In the genomic region with DNA sequence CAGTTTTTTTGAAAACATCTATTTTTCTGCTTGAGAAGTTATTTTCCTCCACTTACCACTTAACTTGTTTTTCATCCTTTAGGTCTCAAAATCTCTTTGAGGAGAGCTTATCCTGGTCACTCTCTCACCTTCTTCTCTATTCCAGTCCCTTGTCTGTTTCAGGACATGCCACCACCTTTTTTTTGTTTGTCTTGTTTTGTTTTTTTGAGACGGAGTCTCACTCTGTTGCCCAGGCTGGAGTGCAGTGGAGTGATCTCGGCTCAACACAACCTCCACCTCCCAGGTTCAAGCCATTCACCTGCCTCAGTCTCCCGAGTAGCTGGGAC, we compare ENCODE assay signal across 21 cellular contexts. TPM values are rescaled to one million over a fixed set of nuclear protein-coding genes. Genes with fewer than 3 reads are reported as not detected.
DNase-seq lines count a peak whose midpoint lies in the region; ATAC-seq, FAIRE-seq and TF ChIP-seq lines count a peak whose summit lies in the region.
"Had no signal": no experiment of that assay in that cellular context is flagged by ENCODE, and none has a peak within 500 bp of the region (broad histone marks: within the 10 kb centered on the region; RNA-seq: fewer than 3 reads in every experiment).

No MANE protein-coding gene starts in this region.

- BruUV-seq in IMR-90 (replicated peaks; lab: Mats Ljungman, UMichigan) = no TSS peak
- BruUV-seq in K562 (replicated peaks; lab: Mats Ljungman, UMichigan) = no TSS peak

- H4K8ac ChIP-seq in IMR-90 (ENCODE audit: low read depth in 2 of 2, low read length in 2 of 2) = peak overlapping the region; percentile 20 to 48; a peak in 2 of 4 replicates

- no CpG with 5 or more reads among the region's 3 CpGs for WGBS in IMR-90 (ENCODE audit: extremely low coverage in 2 of 2, insufficient read length in 1 of 2), 2 experiments
- WGBS in K562 (ENCODE audit: insufficient coverage, low coverage, missing lambda C conversion rate) = 46% methylated on average over 3 of the region's 3 CpGs

- H4K20me1 ChIP-seq in IMR-90 (ENCODE audit: insufficient read depth, low read length) = no peaks in the 10 kb centered on the region
- no peaks in the 10 kb centered on the region for H4K20me1 ChIP-seq in K562 (replicated peaks; ENCODE audit: control insufficient read depth, insufficient read depth, low read length)

- H3K4me1 ChIP-seq in IMR-90 (ENCODE audit: control insufficient read depth, insufficient read depth, low read length) = peaks cover 2% of the 10 kb centered on the region
- H3K4me1 ChIP-seq in K562 (replicated peaks in 1 of 2; ENCODE audit: control insufficient read depth in 2 of 2, insufficient read depth in 2 of 2, low read length in 2 of 2) = peaks cover 28 to 42% of the 10 kb centered on the region in 2 experiments
- H3K4me1 ChIP-seq in uterus = no peaks in the 10 kb centered on the region

- H3K23ac ChIP-seq in IMR-90 (ENCODE audit: low read depth, low read length) = peak overlapping the region; percentile 63; the same call in 1 of the 2 replicates

- peaks cover 3 to 31% of the 10 kb centered on the region in 2 experiments; a peak in 3 of 4 replicates for H3K79me1 ChIP-seq in IMR-90 (ENCODE audit: low read depth in 1 of 2, low read length in 2 of 2)

- FAIRE-seq in K562 (lab: Jason Lieb, UNC) = no peak
- FAIRE-seq: GM12878, urothelium cell line had no signal

- H2BK5ac ChIP-seq in IMR-90 (ENCODE audit: low read depth, low read length, poor library complexity, severe bottlenecking) = peak overlapping the region; percentile 95

- peak overlapping the region; percentile 33; the same call in 1 of the 2 replicates for H2AK5ac ChIP-seq in IMR-90 (ENCODE audit: low read depth, low read length)

- CTCF ChIA-PET in IMR-90 (lab: Yijun Ruan, JAX) = no interaction called here
- CTCF ChIA-PET in K562 (lab: Yijun Ruan, JAX; ENCODE audit: low intra/inter-chr PET ratio) = no interaction called here

- peak overlapping the region; percentile 96 for H3K27ac Mint-ChIP-seq in mesothelial cell of epicardium
- H3K27ac Mint-ChIP-seq: activated CD8-positive, alpha-beta memory T cell treated with anti-CD3 and anti-CD28 coated beads, Interleukin-2, amount 10 ng/mL, durations not matched to agents 7 days and 5 days; stimulated activated naive CD8-positive, alpha-beta T cell treated with anti-CD3 and anti-CD28 coated beads, Interleukin-15, Interleukin-2, amounts not matched to agents 100 ng/mL and 50 ng/mL, for 24 hours had no signal

- H3K4me3 Mint-ChIP-seq in mesothelial cell of epicardium = no peak overlapping the region
- H3K4me3 Mint-ChIP-seq: activated CD8-positive, alpha-beta memory T cell treated with anti-CD3 and anti-CD28 coated beads, Interleukin-2, amount 10 ng/mL, durations not matched to agents 7 days and 5 days; stimulated activated naive CD8-positive, alpha-beta T cell treated with anti-CD3 and anti-CD28 coated beads, Interleukin-15, Interleukin-2, amounts not matched to agents 100 ng/mL and 50 ng/mL, for 24 hours had no signal

- DNase-seq in IMR-90 (no peak), K562 (ENCODE audit: extremely low read depth in 1 of 4, low spot score in 3 of 4) (no peak), mesothelial cell of epicardium (ENCODE audit: low spot score in 2 of 2, unreplicated experiment in 2 of 2) (no peak), uterus (no peak), NCI-H345 (lab: John Stamatoyannopoulos, UW) (no peak)
- DNase-seq in activated CD8-positive, alpha-beta memory T cell treated with anti-CD3 and anti-CD28 coated beads, Interleukin-2, amount 50 U/mL, for 48 hours = no peak
- no peak for DNase-seq in activated CD8-positive, alpha-beta memory T cell treated with anti-CD3 and anti-CD28 coated beads, Interleukin-2, amount 50 U/mL, for 4 hours
- DNase-seq: activated CD4-positive, alpha-beta T cell treated with anti-CD3 and anti-CD28 coated beads for 1 hour; activated CD8-positive, alpha-beta memory T cell treated with anti-CD3 and anti-CD28 coated beads, Interleukin-2, amount 10 ng/mL, durations not matched to agents 7 days and 5 days; activated effector memory CD4-positive, alpha-beta T cell treated with Interleukin-2 at 50 U/mL for 16 hours; cerebellar nuclear complex; DMS 273 treated with DMSO at 0.1 percent for 48 hours; Kasumi-1; midbrain; NCI-H1105; NCI-H2107; NCI-H69 had no signal

- H4K91ac ChIP-seq in IMR-90 (ENCODE audit: insufficient read depth, low read depth, low read length) = peak overlapping the region; percentile 40; the same call in 1 of the 2 replicates

- peaks cover 26% of the 10 kb centered on the region for H3K79me2 ChIP-seq in K562 (ENCODE audit: control insufficient read depth, insufficient read depth, low read length)

- H3K27me3 ChIP-seq in IMR-90 (ENCODE audit: control insufficient read depth, insufficient read depth, low read length) (no peaks in the 10 kb centered on the region), K562 (ENCODE audit: control insufficient read depth in 2 of 2, insufficient read depth in 2 of 2, low read length in 2 of 2) (no peaks in the 10 kb centered on the region), uterus (no peaks in the 10 kb centered on the region)

- no peaks in the 10 kb centered on the region for H3K36me3 Mint-ChIP-seq in mesothelial cell of epicardium
- H3K36me3 Mint-ChIP-seq: activated CD8-positive, alpha-beta memory T cell treated with anti-CD3 and anti-CD28 coated beads, Interleukin-2, amount 10 ng/mL, durations not matched to agents 7 days and 5 days had no signal

- peak overlapping the region; percentile 79 for H4K5ac ChIP-seq in IMR-90 (ENCODE audit: low read depth, low read length)

- POLR2A ChIA-PET in IMR-90 (lab: Charles Lee; ENCODE audit: unreplicated experiment) (no interaction called here), K562 (lab: Yijun Ruan, JAX) (interaction anchor here (1.0 to 1.3 kb wide), 3 partner anchors 12 to 78 kb away, joined by 4 read pairs; no protein-coding TSS in a partner anchor)

- TF ChIP-seq EP300 in K562 (IDR thresholded peaks at IDR 0.05; ENCODE audit: low read length) = no peak

- no peak overlapping the region for H3K56ac ChIP-seq in IMR-90 (ENCODE audit: extremely low read depth, insufficient read depth, low read length)

- no peak overlapping the region for H2AK9ac ChIP-seq in IMR-90 (replicated peaks; ENCODE audit: low read depth, low read length, poor library complexity)

- H3K9ac ChIP-seq in IMR-90 (ENCODE audit: low read depth, low read length) (peak overlapping the region; percentile 39; the same call in 1 of the 2 replicates), K562 (ENCODE audit: insufficient read depth in 1 of 2, low read depth in 2 of 2, low read length in 2 of 2) (peak overlapping the region; percentile 34 to 70; a peak in 3 of 4 replicates)

- TF ChIP-seq CTCF in IMR-90 (conservative IDR thresholded peaks at IDR 0.05; ENCODE audit: low read depth, low read length) = no peak
- no peak for TF ChIP-seq CTCF in K562 (IDR thresholded peaks at IDR 0.05 in 2 of 3, conservative IDR thresholded peaks at IDR 0.05 in 1 of 3; ENCODE audit: insufficient read depth in 2 of 3, low read depth in 1 of 3, low read length in 3 of 3)
- TF ChIP-seq CTCF in mesothelial cell of epicardium (IDR thresholded peaks at IDR 0.05; ENCODE audit: unreplicated experiment) = no peak
- TF ChIP-seq CTCF in uterus (IDR thresholded peaks at IDR 0.05) = no peak

- H3K27me3 Mint-ChIP-seq in mesothelial cell of epicardium (ENCODE audit: low read depth) = no peaks in the 10 kb centered on the region
- H3K27me3 Mint-ChIP-seq: activated CD8-positive, alpha-beta memory T cell treated with anti-CD3 and anti-CD28 coated beads, Interleukin-2, amount 10 ng/mL, durations not matched to agents 7 days and 5 days; stimulated activated naive CD8-positive, alpha-beta T cell treated with anti-CD3 and anti-CD28 coated beads, Interleukin-15, Interleukin-2, amounts not matched to agents 100 ng/mL and 50 ng/mL, for 24 hours had no signal

- no peaks in the 10 kb centered on the region for H3K9me3 Mint-ChIP-seq in mesothelial cell of epicardium
- H3K9me3 Mint-ChIP-seq: stimulated activated naive CD8-positive, alpha-beta T cell treated with anti-CD3 and anti-CD28 coated beads, Interleukin-15, Interleukin-2, amounts not matched to agents 100 ng/mL and 50 ng/mL, for 24 hours had no signal

- no peak overlapping the region for H3K4me2 ChIP-seq in IMR-90 (ENCODE audit: low read depth, low read length)
- peak overlapping the region; percentile 49 for H3K4me2 ChIP-seq in K562 (ENCODE audit: insufficient read depth, low read length)

- TF ChIP-seq POLR2A in IMR-90 (IDR thresholded peaks at IDR 0.05; ENCODE audit: low read depth, low read length) (no peak), K562 (conservative IDR thresholded peaks at IDR 0.05) (no peak), uterus (IDR thresholded peaks at IDR 0.05) (no peak)

- H3K27ac ChIP-seq in IMR-90 (ENCODE audit: insufficient read depth, low read length) = peak overlapping the region; percentile 87; the same call in 1 of the 2 replicates
- peak overlapping the region; percentile 91 for H3K27ac ChIP-seq in K562 (ENCODE audit: extremely low read depth, low read depth, low read length)
- peak overlapping the region; percentile 64 to 73 for H3K27ac ChIP-seq in uterus

- peak overlapping the region; percentile 40 for H2BK20ac ChIP-seq in IMR-90 (ENCODE audit: low read depth, low read length)

- H3K9me1 ChIP-seq in IMR-90 (ENCODE audit: insufficient read depth, low read length) = no peaks in the 10 kb centered on the region; the same call in 1 of the 2 replicates
- no peaks in the 10 kb centered on the region for H3K9me1 ChIP-seq in K562 (ENCODE audit: control insufficient read depth, insufficient read depth, low read length)

- H2AFZ ChIP-seq in IMR-90 (replicated peaks; ENCODE audit: low read length, poor library complexity) = no peak overlapping the region
- peak overlapping the region; percentile 83 for H2AFZ ChIP-seq in K562 (ENCODE audit: low read depth, low read length)

- H2BK15ac ChIP-seq in IMR-90 (ENCODE audit: low read depth, low read length) = peak overlapping the region; percentile 22; the same call in 2 of the 3 replicates

- peak overlapping the region; percentile 61 for H3K4ac ChIP-seq in IMR-90 (ENCODE audit: low read depth, low read length)

- H3K14ac ChIP-seq in IMR-90 (replicated peaks; ENCODE audit: low read depth, low read length) = no peak overlapping the region

- in situ Hi-C loops in IMR-90 (cut with MboI; ENCODE audit: low sequenced_read_pairs) = no loop called here
- in situ Hi-C loops in K562 (cut with MboI) = no loop called here

- H2BK120ac ChIP-seq in IMR-90 (ENCODE audit: low read depth, low read length) = peak overlapping the region; percentile 48

- H3K4me1 Mint-ChIP-seq in mesothelial cell of epicardium = peaks cover 27% of the 10 kb centered on the region

- dilution Hi-C loops in IMR-90 (cut with HindIII; ENCODE audit: low sequenced_read_pairs, unreplicated experiment) = no loop called here

- no peak for TF ChIP-seq RAD21 in IMR-90 (IDR thresholded peaks at IDR 0.05; ENCODE audit: low read length)
- no peak for TF ChIP-seq RAD21 in K562 (CRISPR knock-in tag; conservative IDR thresholded peaks at IDR 0.05 in 1 of 2, IDR thresholded peaks at IDR 0.05 in 1 of 2)

- no peak overlapping the region for H3K4me3 ChIP-seq in IMR-90 (ENCODE audit: insufficient read depth, low read depth, low read length)
- H3K4me3 ChIP-seq in K562 = no peak overlapping the region
- H3K4me3 ChIP-seq in uterus = no peak overlapping the region
- H3K4me3 ChIP-seq: GM12878, HAP-1 had no signal

- H3K9me3 ChIP-seq in IMR-90 (ENCODE audit: control insufficient read depth, insufficient read depth, low read length) (no peaks in the 10 kb centered on the region), K562 (replicated peaks; ENCODE audit: control insufficient read depth, insufficient read depth, low read depth, low read length) (no peaks in the 10 kb centered on the region), uterus (no peaks in the 10 kb centered on the region)
- H3K9me3 ChIP-seq: HAP-1 had no signal

- intact Hi-C loops in IMR-90 (cut with micrococcal nuclease) = no loop called here
- intact Hi-C loops in K562 (cut with micrococcal nuclease) = no loop called here
- intact Hi-C loops in uterus (cut with DNase I; ENCODE audit: low total_unique reads) = no loop called here

- H3K18ac ChIP-seq in IMR-90 (ENCODE audit: low read depth, low read length) = peak overlapping the region; percentile 69

- H3K36me3 ChIP-seq in IMR-90 (ENCODE audit: control insufficient read depth, insufficient read depth, low read length) (no peaks in the 10 kb centered on the region), K562 (ENCODE audit: control insufficient read depth, insufficient read depth, low read length) (no peaks in the 10 kb centered on the region), uterus (no peaks in the 10 kb centered on the region)
- H3K36me3 ChIP-seq: HAP-1 had no signal

- ATAC-seq in IMR-90 (ENCODE audit: low read depth) = no peak
- ATAC-seq in K562 = no peak
- ATAC-seq: activated CD8-positive, alpha-beta memory T cell treated with anti-CD3 and anti-CD28 coated beads, Interleukin-2, amount 10 ng/mL, durations not matched to agents 7 days and 5 days; GM12878 had no signal

RNA-seq across cellular contexts. Expression of a gene that starts 4.6 kb away (rescaled TPM):
- total RNA-seq in IMR-90 (2012; rRNA removed) = 77.5 and 86.7 TPM in 2 replicates
- polyA plus RNA-seq in IMR-90 (2012; rRNA removed) = 39.6 and 42.6 TPM in 2 replicates
- 29.4 and 36.3 TPM in 2 replicates for polyA plus RNA-seq in IMR-90 (2012; cell fraction: cytosol; rRNA removed)
- polyA plus RNA-seq in IMR-90 (2012; cell fraction: nucleus; rRNA removed; ENCODE audit: low replicate concordance) = 15.2 and 32.7 TPM in 2 replicates
- total RNA-seq in K562 (2011; cell fraction: chromatin; rRNA removed; ENCODE audit: low replicate concordance) = 41.1 and 59.5 TPM in 2 replicates
- 31.4 and 35.0 TPM in 2 replicates for total RNA-seq in K562 (2011; cell fraction: nucleolus; rRNA removed)
- total RNA-seq in K562 (2011; cell fraction: nucleoplasm; rRNA removed) = 49.1 and 68.7 TPM in 2 replicates
- 42.8 and 53.2 TPM in 2 replicates for total RNA-seq in K562 (2014; rRNA removed)
- 56.5 and 61.9 TPM in 2 replicates for total RNA-seq in K562 (2014; rRNA removed; fragmentation: Illumina TruSeq; extraction: Trizol)
- total RNA-seq in K562 (2015; rRNA removed; fragmentation: Illumina TruSeq; extraction: Trizol) = 41.9 and 46.0 TPM in 2 replicates
- 56.8 and 58.4 TPM in 2 replicates for total RNA-seq in K562 (2021)
- 61.3 and 63.4 TPM in 2 replicates for polyA plus RNA-seq in K562 (2011; rRNA removed)
- 40.5 and 52.1 TPM in 2 replicates for polyA plus RNA-seq in K562 (2011; cell fraction: cytosol; rRNA removed)
- polyA plus RNA-seq in K562 (2011; cell fraction: nucleus; rRNA removed) = 26.2 and 29.4 TPM in 2 replicates
- polyA plus RNA-seq in K562 (2012) = 38.9 and 63.2 TPM in 2 replicates
- polyA plus RNA-seq in K562 (2014; fragmentation: Illumina TruSeq; extraction: Trizol) = 57.3 and 59.6 TPM in 2 replicates
- 10 to 100 TPM; 43.6 to 60.8 TPM for polyA plus RNA-seq in K562 (2014; fragmentation: Nextera tagmentation; extraction: Ambion mirVana)
- polyA plus RNA-seq in K562 (2014; rRNA removed) = 41.5 and 42.4 TPM in 2 replicates
- 75.9 and 78.7 TPM in 2 replicates for polyA minus RNA-seq in K562 (2011; rRNA and poly(A)+ RNA removed)
- polyA minus RNA-seq in K562 (2011; cell fraction: cytosol; rRNA and poly(A)+ RNA removed) = 35.5 and 39.9 TPM in 2 replicates
- polyA minus RNA-seq in K562 (2011; cell fraction: nucleus; rRNA and poly(A)+ RNA removed) = 14.1 and 22.7 TPM in 2 replicates
- total RNA-seq in mesothelial cell of epicardium = 30.4 to 33.9 TPM (median 30.8 TPM) in 3 replicates
- total RNA-seq in uterus = 10 to 100 TPM; 15.3 to 35.3 (median 30.1) TPM

RNA-seq across cellular contexts. Expression of a gene that starts 5.4 kb away (rescaled TPM):
- total RNA-seq in IMR-90 (2012; rRNA removed) (144 and 151 TPM in 2 replicates), K562 (2014; rRNA removed) (127 and 151 TPM in 2 replicates), K562 (2014; rRNA removed; fragmentation: Illumina TruSeq; extraction: Trizol) (157 and 175 TPM in 2 replicates), K562 (2015; rRNA removed; fragmentation: Illumina TruSeq; extraction: Trizol) (175 and 184 TPM in 2 replicates), K562 (2021) (122 and 129 TPM in 2 replicates), mesothelial cell of epicardium (52.6 to 54.1 TPM (median 53.2 TPM) in 3 replicates), uterus (100 to 1,000 TPM in 3 of 4 donors, 10 to 100 TPM in 1; 88.7 to 147 (median 121) TPM)
- polyA plus RNA-seq in IMR-90 (2012; rRNA removed) (123 and 148 TPM in 2 replicates), K562 (2011; rRNA removed) (187 and 192 TPM in 2 replicates), K562 (2014; fragmentation: Illumina TruSeq; extraction: Trizol) (197 and 230 TPM in 2 replicates), K562 (2014; fragmentation: Nextera tagmentation; extraction: Ambion mirVana) (100 to 1,000 TPM; 179 to 249 TPM), K562 (2014; rRNA removed) (173 and 185 TPM in 2 replicates)
- 46.0 and 80.4 TPM in 2 replicates for polyA plus RNA-seq in IMR-90 (2012; cell fraction: cytosol; rRNA removed)
- 14.4 and 72.5 TPM in 2 replicates for polyA plus RNA-seq in IMR-90 (2012; cell fraction: nucleus; rRNA removed; ENCODE audit: low replicate concordance)
- total RNA-seq in K562 (2011; cell fraction: chromatin; rRNA removed; ENCODE audit: low replicate concordance) = 63.6 and 104 TPM in 2 replicates
- total RNA-seq in K562 (2011; cell fraction: nucleolus; rRNA removed) = 48.9 and 50.5 TPM in 2 replicates
- total RNA-seq in K562 (2011; cell fraction: nucleoplasm; rRNA removed) = 69.7 and 91.1 TPM in 2 replicates
- polyA plus RNA-seq in K562 (2011; cell fraction: cytosol; rRNA removed) = 87.5 and 145 TPM in 2 replicates
- 40.7 and 68.0 TPM in 2 replicates for polyA plus RNA-seq in K562 (2011; cell fraction: nucleus; rRNA removed)
- 166 and 250 TPM in 2 replicates for polyA plus RNA-seq in K562 (2012)
- polyA minus RNA-seq in K562 (2011; rRNA and poly(A)+ RNA removed) = 147 and 159 TPM in 2 replicates
- polyA minus RNA-seq in K562 (2011; cell fraction: cytosol; rRNA and poly(A)+ RNA removed) = 37.2 and 57.5 TPM in 2 replicates
- polyA minus RNA-seq in K562 (2011; cell fraction: nucleus; rRNA and poly(A)+ RNA removed) = 17.5 and 40.5 TPM in 2 replicates
